ENCODE assay signal across 29 cellular contexts in genomic region chr4:13849778-13850177, GRCh38.
"Had no signal": no experiment of that assay in that cellular context is flagged by ENCODE, and none has a peak within 500 bp of the region (broad histone marks: within the 10 kb centered on the region; RNA-seq: fewer than 3 reads in every experiment).

No MANE protein-coding gene starts in this region.

- H3K4me1 ChIP-seq: heart left ventricle, lower lobe of right lung, uterus had no signal

- H3K9me3 Mint-ChIP-seq: activated CD4-positive, alpha-beta memory T cell treated with anti-CD3 and anti-CD28 coated beads for 36 hours had no signal

- DNase-seq: activated CD4-positive, alpha-beta memory T cell treated with anti-CD3 and anti-CD28 coated beads for 36 hours; activated CD4-positive, alpha-beta T cell treated with anti-CD3 and anti-CD28 coated beads, Interleukin-2, amount 10 ng/mL, durations not matched to agents 24 days and 14 days; activated CD4-positive, CD25-positive, alpha-beta regulatory T cell treated with anti-CD3 and anti-CD28 coated beads, Interleukin-2, amount 50 U/mL, for 72 hours; activated CD8-positive, alpha-beta memory T cell treated with anti-CD3 and anti-CD28 coated beads, Interleukin-2, amount 50 U/mL, for 4 hours; activated gamma-delta T cell treated with Interleukin-2 at 50 U/mL for 16 hours; activated naive CD4-positive, alpha-beta T cell treated with anti-CD3 and anti-CD28 coated beads, Interleukin-2, amount 50 U/mL, for 16 hours; activated T-cell treated with anti-CD3 and anti-CD28 coated beads, Interleukin-2, amount 50 U/mL, for 1 hour; effector memory CD4-positive, alpha-beta T cell; foreskin fibroblast; heart left ventricle; hypothalamus; lower lobe of right lung; mesendoderm; natural killer cell; retina; stimulated activated CD4-positive, alpha-beta T cell treated with anti-CD3 and anti-CD28 coated beads, Interleukin-12 subunit alpha, Interleukin-12 subunit beta, amount 100 ng/mL, for 4 hours; stimulated activated CD4-positive, alpha-beta T cell treated with anti-CD3 and anti-CD28 coated beads, Interleukin-4, amount 100 ng/mL, for 1 hour; stimulated activated naive CD8-positive, alpha-beta T cell treated with anti-CD3 and anti-CD28 coated beads, Interleukin-15, Interleukin-2, amounts not matched to agents 100 U/mL and 50 U/mL, for 24 hours; SW 1271; T-helper 9 cell; uterus; WERI-Rb-1 had no signal

- ATAC-seq: heart left ventricle; left lobe of liver; lower lobe of right lung; natural killer cell; sciatic nerve; stimulated activated naive CD8-positive, alpha-beta T cell treated with anti-CD3 and anti-CD28 coated beads, Interleukin-15, Interleukin-2, amounts not matched to agents 100 U/mL and 50 U/mL, for 24 hours had no signal

- H3K27me3 ChIP-seq: heart left ventricle, neutrophil, uterus had no signal

- H3K27ac Mint-ChIP-seq: activated CD4-positive, alpha-beta memory T cell treated with anti-CD3 and anti-CD28 coated beads for 36 hours; activated CD4-positive, alpha-beta T cell treated with anti-CD3 and anti-CD28 coated beads, Interleukin-2, amount 10 ng/mL, durations not matched to agents 24 days and 14 days; natural killer cell; progenitor cell of endocrine pancreas; T-helper 1 cell treated with Interleukin-12 subunit alpha and Interleukin-12 subunit beta and Interleukin-4 antibody, amounts not matched to agents 30 μg/mL and 1 μg/mL, for 36 hours; type B pancreatic cell had no signal

- H3K36me3 Mint-ChIP-seq: activated CD4-positive, alpha-beta memory T cell treated with anti-CD3 and anti-CD28 coated beads for 36 hours; natural killer cell; type B pancreatic cell had no signal

- H3K27me3 Mint-ChIP-seq: activated CD4-positive, alpha-beta memory T cell treated with anti-CD3 and anti-CD28 coated beads for 36 hours; activated CD4-positive, alpha-beta T cell treated with anti-CD3 and anti-CD28 coated beads, Interleukin-2, amount 10 ng/mL, durations not matched to agents 24 days and 14 days; progenitor cell of endocrine pancreas; type B pancreatic cell had no signal

- H3K36me3 ChIP-seq: heart left ventricle, lower lobe of right lung, neutrophil, uterus, WERI-Rb-1 had no signal

- H3K4me3 Mint-ChIP-seq: activated CD4-positive, alpha-beta memory T cell treated with anti-CD3 and anti-CD28 coated beads for 36 hours; activated CD4-positive, alpha-beta T cell treated with anti-CD3 and anti-CD28 coated beads, Interleukin-2, amount 10 ng/mL, durations not matched to agents 24 days and 14 days; natural killer cell; T-helper 1 cell treated with Interleukin-12 subunit alpha and Interleukin-12 subunit beta and Interleukin-4 antibody, amounts not matched to agents 30 μg/mL and 1 μg/mL, for 36 hours; type B pancreatic cell had no signal

- H3K4me1 Mint-ChIP-seq: activated CD4-positive, alpha-beta T cell treated with anti-CD3 and anti-CD28 coated beads, Interleukin-2, amount 10 ng/mL, durations not matched to agents 24 days and 14 days; natural killer cell had no signal

- H3K9me3 ChIP-seq: heart left ventricle, lower lobe of right lung, neutrophil, uterus had no signal

- H3K27ac ChIP-seq: heart left ventricle, lower lobe of right lung, neutrophil, skin epidermis, uterus, WERI-Rb-1 had no signal

- H3K4me3 ChIP-seq: heart left ventricle, lower lobe of right lung, skin epidermis, uterus had no signal
